8 cellular contexts compared by ENCODE assay signal in the genomic region with DNA sequence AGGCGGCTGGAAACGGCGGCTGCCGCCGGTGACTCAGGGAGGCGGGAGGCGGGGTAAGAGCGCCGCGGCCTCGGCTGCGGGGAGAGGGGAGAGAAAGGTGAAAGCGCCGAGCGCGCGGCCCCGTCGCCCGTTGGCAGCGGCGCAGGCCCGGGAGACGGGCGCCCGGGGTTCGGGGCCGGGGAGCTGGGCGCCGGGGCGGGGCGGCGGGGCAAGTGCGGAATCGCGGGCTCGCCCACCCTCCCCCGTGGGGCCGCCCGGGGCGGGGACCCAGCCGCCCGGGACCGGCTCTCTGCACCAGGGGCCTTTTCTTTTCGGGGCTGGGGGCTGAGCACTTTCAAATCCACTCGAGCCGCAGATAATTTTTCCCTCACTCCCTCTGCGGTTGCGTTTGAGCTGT. TPM values are rescaled to one million over a fixed set of nuclear protein-coding genes. Genes with fewer than 3 reads are reported as not detected.
DNase-seq lines count a peak whose midpoint lies in the region; ATAC-seq and TF ChIP-seq lines count a peak whose summit lies in the region.

No MANE protein-coding gene starts in this region.

- TF ChIP-seq EP300 in esophagus muscularis mucosa (IDR thresholded peaks at IDR 0.05) (no peak), sigmoid colon (IDR thresholded peaks at IDR 0.05) (no peak)

- no peaks in the 10 kb centered on the region for H3K9me2 ChIP-seq in OCI-LY7 (ENCODE audit: insufficient read depth, low read length)

- POLR2A ChIA-PET in OCI-LY7 (lab: Charles Lee) = interaction anchor here (0.6 to 3.1 kb wide), 16 partner anchors 8 to 336 kb away, joined by 3 to 13 read pairs (median 4); a partner anchor contains a TSS

- TF ChIP-seq CTCF in OCI-LY7 (conservative IDR thresholded peaks at IDR 0.05; ENCODE audit: low read length) (no peak), esophagus muscularis mucosa (IDR thresholded peaks at IDR 0.05) (no peak), sigmoid colon (IDR thresholded peaks at IDR 0.05) (no peak)

- H3K4me2 ChIP-seq in OCI-LY7 (ENCODE audit: low read length) = peak overlapping the region; percentile 49

- no peak for TF ChIP-seq POLR2A in esophagus muscularis mucosa (IDR thresholded peaks at IDR 0.05; ENCODE audit: low read depth)
- no peak for TF ChIP-seq POLR2A in sigmoid colon (IDR thresholded peaks at IDR 0.05)

- H3K4me3 ChIP-seq in OCI-LY7 (ENCODE audit: low read depth, low read length, poor library complexity, severe bottlenecking) (peak overlapping the region; percentile 82), esophagus muscularis mucosa (peak overlapping the region; percentile 79 to 90 (median 84)), sigmoid colon (peak overlapping the region; percentile 62 to 88 (median 80))

- DNase-seq in cardiac septum (ENCODE audit: low spot score) (peak; percentile 81), left ventricle myocardium superior (no peak), OCI-LY7 (ENCODE audit: low spot score) (no peak), esophagus muscularis mucosa (ENCODE audit: extremely low spot score) (no peak), sigmoid colon (no peak), anterior cingulate cortex (lab: John Stamatoyannopoulos, UW) (no peak), CD1c-positive myeloid dendritic cell (ENCODE audit: extremely low spot score) (no peak), DMS114 treated with DMSO at 0.1 percent for 48 hours (lab: John Stamatoyannopoulos, UW; ENCODE audit: unreplicated experiment) (no peak)

- peaks cover 11% of the 10 kb centered on the region; the same call in 1 of the 2 replicates for H4K20me1 ChIP-seq in OCI-LY7 (ENCODE audit: insufficient read depth, low read length)

- no TSS peak for BruUV-seq in OCI-LY7 (replicated peaks; lab: Mats Ljungman, UMichigan)

- H3K36me3 ChIP-seq in OCI-LY7 (ENCODE audit: insufficient read depth, low read length) (peaks cover 40% of the 10 kb centered on the region), esophagus muscularis mucosa (peaks cover 0 to 4% (median 2%) of the 10 kb centered on the region in 4 donors), sigmoid colon (no peaks in the 10 kb centered on the region)

- H3K27ac ChIP-seq in OCI-LY7 (ENCODE audit: low read depth, low read length, poor library complexity, severe bottlenecking) (peak overlapping the region; percentile 91), esophagus muscularis mucosa (replicated peaks in 1 of 4) (peak overlapping the region; percentile 95 to 99 (median 96)), sigmoid colon (peak overlapping the region; percentile 95 to 98 (median 97))

- H3K9me3 ChIP-seq in OCI-LY7 (ENCODE audit: low read length) (peaks cover 35% of the 10 kb centered on the region), esophagus muscularis mucosa (peaks cover 0 to 32% (median 22%) of the 10 kb centered on the region in 4 donors), sigmoid colon (peaks cover 0 to 19% (median 4%) of the 10 kb centered on the region in 4 donors)

- ATAC-seq in left ventricle myocardium superior = no peak

- H3K27me3 ChIP-seq in esophagus muscularis mucosa (no peaks in the 10 kb centered on the region), sigmoid colon (no peaks in the 10 kb centered on the region)

- H3K4me1 ChIP-seq in OCI-LY7 (ENCODE audit: insufficient read depth, low read length, poor library complexity, severe bottlenecking) (peaks cover 20% of the 10 kb centered on the region), esophagus muscularis mucosa (peaks cover 35 to 37% (median 36%) of the 10 kb centered on the region in 4 donors), sigmoid colon (peaks cover 2 to 37% (median 36%) of the 10 kb centered on the region in 4 donors)

- peaks cover 41% of the 10 kb centered on the region; the same call in 1 of the 2 replicates for H3K79me2 ChIP-seq in OCI-LY7 (ENCODE audit: insufficient read depth, low read depth, low read length)

- CTCF ChIA-PET in OCI-LY7 (lab: Charles Lee; ENCODE audit: unreplicated experiment) = no interaction called here

- no peak overlapping the region; the same call in 1 of the 2 replicates for H2AFZ ChIP-seq in OCI-LY7 (ENCODE audit: low read length)

- intact Hi-C loops in cardiac septum (cut with DNase I) = loop anchor here (2.0 kb wide), 2 partner anchors 121 to 181 kb away; a partner anchor contains a TSS
- intact Hi-C loops in left ventricle myocardium superior (cut with micrococcal nuclease) = loop anchor here (10.0 kb wide), 1 partner anchor 337 kb away; a partner anchor contains a TSS
- intact Hi-C loops in OCI-LY7 (cut with micrococcal nuclease; ENCODE audit: unreplicated experiment) = loop anchor here (1.0 to 10.0 kb wide), 5 partner anchors 122 to 407 kb away; a partner anchor contains a TSS
- intact Hi-C loops in esophagus muscularis mucosa (cut with DNase I) = loop anchor here (5.0 to 10.0 kb wide), 3 partner anchors 53 to 244 kb away; a partner anchor contains a TSS
- intact Hi-C loops in sigmoid colon (cut with DNase I) = loop anchor here (5.0 kb wide), 4 partner anchors 121 to 244 kb away; a partner anchor contains a TSS

- 0% methylated on average over 1 of the region's 49 CpGs for WGBS in esophagus muscularis mucosa
- WGBS in sigmoid colon, 2 donors = 0 to 1% methylated on average over 49 of the region's 49 CpGs

RNA-seq across cellular contexts. Expression of a gene that starts 0.2 kb away (rescaled TPM):
- total RNA-seq in cardiac septum (41.6 TPM), left ventricle myocardium superior (35.6 TPM), OCI-LY7 (2022) (39.5 and 55.7 TPM in 2 replicates), esophagus muscularis mucosa (10 to 100 TPM; 37.3 to 68.6 (median 52.0) TPM), sigmoid colon (10 to 100 TPM; 31.6 to 61.2 (median 49.8) TPM)
- 14.5 and 30.6 TPM in 2 replicates for total RNA-seq in OCI-LY7 (2014; rRNA removed; shearing (Covaris generic))
- polyA plus RNA-seq in sigmoid colon = 10 to 100 TPM; 11.3 to 33.6 (median 19.1) TPM
